In genomic region chr4:132065940-132066495, GRCh38 we compare ENCODE assay signal across 16 cellular contexts.
DNase-seq lines count a peak whose midpoint lies in the region; TF ChIP-seq lines count a peak whose summit lies in the region.
"Had no signal": no experiment of that assay in that cellular context is flagged by ENCODE, and none has a peak within 500 bp of the region (broad histone marks: within the 10 kb centered on the region; RNA-seq: fewer than 3 reads in every experiment).

No MANE protein-coding gene starts in this region.

- H3K27me3 ChIP-seq in colonic mucosa = no peaks in the 10 kb centered on the region
- H3K27me3 ChIP-seq: spleen, uterus had no signal

- H3K27ac ChIP-seq in colonic mucosa = no peak overlapping the region
- H3K27ac ChIP-seq: spleen, uterus had no signal

- intact Hi-C loops in colonic mucosa (cut with DNase I) = no loop called here

- DNase-seq in AG08395 (ENCODE audit: low spot score) (peak; percentile 5), HPDE6-E6E7 (ENCODE audit: extremely low spot score) (peak; percentile 3), amniotic epithelial cell (ENCODE audit: low read depth) (peak; percentile 39), fibroblast of pulmonary artery (ENCODE audit: low read depth) (peak; percentile 3), ecto neural progenitor cell (ENCODE audit: low spot score) (no peak), NCI-H1092 (lab: John Stamatoyannopoulos, UW) (no peak), GF-D8 (lab: John Stamatoyannopoulos, UW) (no peak), colonic mucosa (no peak)
- DNase-seq: activated B cell treated with CpG ODN at 0.5 μM for 24 hours; CD8-positive, alpha-beta memory T cell; DMS53; erythroblast; NCI-H1694; NCI-H748 treated with DMSO at 0.1 percent for 48 hours; spleen; uterus had no signal

- H3K9me3 ChIP-seq in colonic mucosa = no peaks in the 10 kb centered on the region
- H3K9me3 ChIP-seq: uterus had no signal

- no peak for TF ChIP-seq CTCF in fibroblast of pulmonary artery (IDR thresholded peaks at IDR 0.05; ENCODE audit: low read length, missing control alignments)
- TF ChIP-seq CTCF in colonic mucosa (IDR thresholded peaks at IDR 0.05) = no peak

- H3K4me1 ChIP-seq in colonic mucosa = no peaks in the 10 kb centered on the region
- H3K4me1 ChIP-seq: spleen, uterus had no signal

- H3K4me3 ChIP-seq in fibroblast of pulmonary artery (replicated peaks; ENCODE audit: low read depth, low read length) (no peak overlapping the region), colonic mucosa (no peak overlapping the region)
- H3K4me3 ChIP-seq: spleen, uterus had no signal

- no peak overlapping the region for H3K9ac ChIP-seq in colonic mucosa (ENCODE audit: low read depth in 2 of 2, low read length in 2 of 2)

- no peaks in the 10 kb centered on the region for H3K36me3 ChIP-seq in colonic mucosa
- H3K36me3 ChIP-seq: spleen, uterus had no signal

Comparison
In these comparisons a context has a peak if more than half of its experiments do, and no peak if none do; other contexts are left out.
1. DNase-seq: peak in AG08395 (single experiment), HPDE6-E6E7 (single experiment), amniotic epithelial cell (single experiment) and fibroblast of pulmonary artery (single experiment); none in ecto neural progenitor cell (single experiment), NCI-H1092 (single experiment), GF-D8 (single experiment) and colonic mucosa (single experiment).